8 cellular contexts compared by ENCODE assay signal in the genomic region with DNA sequence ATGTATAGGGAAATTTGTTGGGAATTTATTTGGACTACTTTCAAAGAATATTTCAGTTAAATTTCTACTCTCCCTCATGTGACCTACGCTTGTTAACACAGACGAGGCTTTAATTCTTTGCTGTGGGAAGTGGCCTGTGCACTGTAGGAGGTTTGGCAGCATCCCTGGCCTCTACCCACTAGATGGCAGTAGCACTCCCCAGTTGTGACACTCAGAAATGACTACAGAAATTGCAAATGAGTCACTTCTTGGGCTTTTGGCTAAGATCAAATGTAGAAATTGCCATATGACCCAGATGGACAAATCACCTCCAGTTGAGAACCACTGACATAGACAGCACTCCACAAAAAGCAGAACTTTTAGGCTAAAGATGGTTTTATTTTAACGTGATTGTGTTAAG. TPM values are rescaled to one million over a fixed set of nuclear protein-coding genes. Genes with fewer than 3 reads are reported as not detected.
A peak's percentile ranks its signal among the peaks of the same experiment; 100 is the strongest.
DNase-seq lines count a peak whose midpoint lies in the region; ATAC-seq, FAIRE-seq and TF ChIP-seq lines count a peak whose summit lies in the region.

No MANE protein-coding gene starts in this region.

- H2BK12ac ChIP-seq in H1 (ENCODE audit: low read depth, low read length) = no peak overlapping the region

- no peaks in the 10 kb centered on the region for H3K9me3 ChIP-seq in H1 (ENCODE audit: insufficient read depth in 2 of 2, low read depth in 1 of 2, low read length in 1 of 2)

- H3K4me1 Mint-ChIP-seq in activated CD8-positive, alpha-beta T cell treated with anti-CD3 and anti-CD28 coated beads, Interleukin-2, amount 10 ng/mL, durations not matched to agents 7 days and 5 days (ENCODE audit: low read depth) = no peaks in the 10 kb centered on the region
- H3K4me1 Mint-ChIP-seq in mesothelial cell of epicardium = no peaks in the 10 kb centered on the region
- H3K4me1 Mint-ChIP-seq in stimulated activated memory B cell treated with anti-CD40 and anti-IgM and Interleukin-4, amounts not matched to agents 10 μg/mL and 1 μg/mL and 100 μg/mL, for 72 hours = no peaks in the 10 kb centered on the region

- no peak overlapping the region for H3K18ac ChIP-seq in H1 (ENCODE audit: extremely low read depth, low read length)

- H2BK20ac ChIP-seq in H1 (ENCODE audit: low read length) = no peak overlapping the region

- H2AK5ac ChIP-seq in H1 (ENCODE audit: low read depth, low read length) = no peak overlapping the region

- DNase-seq in NCI-H748 (lab: John Stamatoyannopoulos, UW; ENCODE audit: unreplicated experiment) = peak; percentile 67
- DNase-seq in NCI-H748 treated with DMSO at 0.1 percent for 48 hours (lab: John Stamatoyannopoulos, UW) = no peak
- DNase-seq in NCI-H526 treated with DMSO at 0.1 percent for 48 hours (lab: John Stamatoyannopoulos, UW) = peak; percentile 13
- DNase-seq in activated CD8-positive, alpha-beta T cell treated with anti-CD3 and anti-CD28 coated beads, Interleukin-2, amount 10 ng/mL, durations not matched to agents 7 days and 5 days = peak; percentile 58
- peak in 1 of 2 experiments; percentile 53 for DNase-seq in H1 (ENCODE audit: low read depth in 1 of 2, low spot score in 2 of 2)
- DNase-seq in mesothelial cell of epicardium (ENCODE audit: low spot score in 2 of 2, unreplicated experiment in 2 of 2) = peak; percentile 28 to 71

- no peak overlapping the region for H3K4ac ChIP-seq in H1 (replicated peaks; ENCODE audit: insufficient read length, low read depth, low read length)

- TF ChIP-seq CTCF in H1 (IDR thresholded peaks at IDR 0.05; ENCODE audit: control extremely low read depth in 1 of 3, insufficient read depth in 1 of 3, low read depth in 1 of 3, low read length in 3 of 3) (peak; percentile 56 to 70 (median 57)), mesothelial cell of epicardium (IDR thresholded peaks at IDR 0.05; ENCODE audit: unreplicated experiment) (peak; percentile 58)

- no peak overlapping the region for H2BK120ac ChIP-seq in H1 (replicated peaks; ENCODE audit: low read depth, low read length)

- peak; percentile 99 for FAIRE-seq in H1 (lab: Jason Lieb, UNC)

- H3K27me3 ChIP-seq in H1 (replicated peaks in 1 of 4; ENCODE audit: control insufficient read depth in 3 of 4, extremely low read depth in 1 of 4, insufficient read depth in 3 of 4, low read length in 3 of 4) = no peaks in the 10 kb centered on the region

- H3K9me3 Mint-ChIP-seq in activated CD8-positive, alpha-beta T cell treated with anti-CD3 and anti-CD28 coated beads, Interleukin-2, amount 10 ng/mL, durations not matched to agents 7 days and 5 days (ENCODE audit: insufficient read depth) = no peaks in the 10 kb centered on the region
- H3K9me3 Mint-ChIP-seq in mesothelial cell of epicardium = no peaks in the 10 kb centered on the region
- no peaks in the 10 kb centered on the region for H3K9me3 Mint-ChIP-seq in stimulated activated memory B cell treated with anti-CD40 and anti-IgM and Interleukin-4, amounts not matched to agents 10 μg/mL and 1 μg/mL and 100 μg/mL, for 72 hours

- H3K79me2 ChIP-seq in H1 (ENCODE audit: control insufficient read depth in 1 of 2, insufficient read depth in 2 of 2, low read length in 2 of 2) = no peaks in the 10 kb centered on the region

- H3K14ac ChIP-seq in H1 (ENCODE audit: insufficient read length) = no peak overlapping the region

- no peak overlapping the region for H3K4me2 ChIP-seq in H1 (ENCODE audit: insufficient read depth in 1 of 2, low read depth in 2 of 2, low read length in 2 of 2)

- H4K5ac ChIP-seq in H1 (ENCODE audit: insufficient read length, low read depth, low read length) = no peak overlapping the region

- H3K27ac ChIP-seq in H1 (ENCODE audit: low read depth, low read length) = no peak overlapping the region

- no peak overlapping the region for H3K4me3 Mint-ChIP-seq in activated CD8-positive, alpha-beta T cell treated with anti-CD3 and anti-CD28 coated beads, Interleukin-2, amount 10 ng/mL, durations not matched to agents 7 days and 5 days
- H3K4me3 Mint-ChIP-seq in mesothelial cell of epicardium = no peak overlapping the region
- no peak overlapping the region for H3K4me3 Mint-ChIP-seq in stimulated activated memory B cell treated with anti-CD40 and anti-IgM and Interleukin-4, amounts not matched to agents 10 μg/mL and 1 μg/mL and 100 μg/mL, for 72 hours

- H3K9ac ChIP-seq in H1 (replicated peaks in 1 of 4; ENCODE audit: extremely low read depth in 1 of 4, low read depth in 3 of 4, low read length in 3 of 4) = no peak overlapping the region

- no peaks in the 10 kb centered on the region for H3K36me3 Mint-ChIP-seq in activated CD8-positive, alpha-beta T cell treated with anti-CD3 and anti-CD28 coated beads, Interleukin-2, amount 10 ng/mL, durations not matched to agents 7 days and 5 days (ENCODE audit: low read depth)
- H3K36me3 Mint-ChIP-seq in mesothelial cell of epicardium = no peaks in the 10 kb centered on the region
- H3K36me3 Mint-ChIP-seq in stimulated activated memory B cell treated with anti-CD40 and anti-IgM and Interleukin-4, amounts not matched to agents 10 μg/mL and 1 μg/mL and 100 μg/mL, for 72 hours = no peaks in the 10 kb centered on the region

- no peaks in the 10 kb centered on the region for H3K23me2 ChIP-seq in H1 (ENCODE audit: low read depth, low read length)

- 81% methylated on average over 3 of the region's 3 CpGs; no CpG with 5 or more reads in 1 of the 2 experiments for WGBS in H1 (ENCODE audit: extremely low coverage in 1 of 2, insufficient coverage in 1 of 2, insufficient read length in 1 of 2, insufficient replicate concordance in 2 of 2, low coverage in 1 of 2, low lambda C conversion rate in 2 of 2, missing lambda C conversion rate in 1 of 2), 2 experiments

- H2AFZ ChIP-seq in H1 (ENCODE audit: low read length) = no peak overlapping the region

- H4K20me1 ChIP-seq in H1 (replicated peaks in 1 of 2; ENCODE audit: control insufficient read depth in 1 of 2, insufficient read depth in 2 of 2, low read length in 2 of 2) = no peaks in the 10 kb centered on the region

- CTCF ChIA-PET in activated CD8-positive, alpha-beta T cell treated with anti-CD3 and anti-CD28 coated beads, Interleukin-2, amount 10 ng/mL, durations not matched to agents 7 days and 5 days (lab: Charles Lee) = interaction anchor here (0.8 kb wide), 1 partner anchor 10 kb away, joined by 3 read pairs; no protein-coding TSS in a partner anchor
- CTCF ChIA-PET in H1 (lab: Charles Lee; ENCODE audit: partially characterized antibody) = interaction anchor here (0.6 to 7.0 kb wide), 11 partner anchors 9 to 170 kb away, joined by 3 to 106 read pairs (median 3); a partner anchor contains a TSS

- H3K56ac ChIP-seq in H1 (replicated peaks; ENCODE audit: insufficient read length, low read depth, low read length) = no peak overlapping the region

- TF ChIP-seq RAD21 in H1 (IDR thresholded peaks at IDR 0.05 in 1 of 2, conservative IDR thresholded peaks at IDR 0.05 in 1 of 2; ENCODE audit: low read depth in 2 of 2, low read length in 2 of 2) = peak; percentile 70 to 78

- H3K23ac ChIP-seq in H1 (ENCODE audit: insufficient read length) = no peak overlapping the region

- no peaks in the 10 kb centered on the region for H3K36me3 ChIP-seq in H1 (ENCODE audit: control insufficient read depth in 2 of 4, insufficient read depth in 4 of 4, low read length in 3 of 4)

- peaks cover 5% of the 10 kb centered on the region for H3K27me3 Mint-ChIP-seq in activated CD8-positive, alpha-beta T cell treated with anti-CD3 and anti-CD28 coated beads, Interleukin-2, amount 10 ng/mL, durations not matched to agents 7 days and 5 days (ENCODE audit: low read depth)
- H3K27me3 Mint-ChIP-seq in mesothelial cell of epicardium (ENCODE audit: low read depth) = no peaks in the 10 kb centered on the region
- H3K27me3 Mint-ChIP-seq in stimulated activated memory B cell treated with anti-CD40 and anti-IgM and Interleukin-4, amounts not matched to agents 10 μg/mL and 1 μg/mL and 100 μg/mL, for 72 hours = no peaks in the 10 kb centered on the region

- no peak overlapping the region for H3K4me3 ChIP-seq in H1 (ENCODE audit: extremely low read depth in 1 of 4, insufficient read depth in 2 of 4, low read depth in 3 of 4, low read length in 4 of 4)

- TF ChIP-seq EP300 in H1 (IDR thresholded peaks at IDR 0.05; ENCODE audit: borderline replicate concordance in 1 of 2, low read depth in 2 of 2, low read length in 2 of 2) = no peak

- H3K4me1 ChIP-seq in H1 (replicated peaks in 1 of 4; ENCODE audit: control insufficient read depth in 3 of 4, insufficient read depth in 4 of 4, low read length in 3 of 4) = peaks cover 0 to 3% (median under 1%) of the 10 kb centered on the region in 4 experiments; a peak in 3 of 7 replicates

- no peak overlapping the region for H4K8ac ChIP-seq in H1 (ENCODE audit: extremely low read depth, insufficient read depth, low read length)

- H3K79me1 ChIP-seq in H1 (ENCODE audit: low read depth, low read length) = no peaks in the 10 kb centered on the region

- TF ChIP-seq POLR2A in H1 (IDR thresholded peaks at IDR 0.05; ENCODE audit: control extremely low read depth in 1 of 2, low read depth in 2 of 2, low read length in 2 of 2) = no peak

- ATAC-seq in HG02943 (IDR thresholded peaks at IDR 0.05; ENCODE audit: low read depth, unreplicated experiment) = peak; percentile 75
- peak; percentile 79 for ATAC-seq in activated CD8-positive, alpha-beta T cell treated with anti-CD3 and anti-CD28 coated beads, Interleukin-2, amount 10 ng/mL, durations not matched to agents 7 days and 5 days
- ATAC-seq in stimulated activated memory B cell treated with anti-CD40 and anti-IgM and Interleukin-4, amounts not matched to agents 10 μg/mL and 1 μg/mL and 100 μg/mL, for 72 hours = peak; percentile 67

- H4K91ac ChIP-seq in H1 (replicated peaks; ENCODE audit: insufficient read length, low read length) = no peak overlapping the region

- H2BK5ac ChIP-seq in H1 (ENCODE audit: low read depth, low read length) = no peak overlapping the region

- no peak overlapping the region for H3K27ac Mint-ChIP-seq in activated CD8-positive, alpha-beta T cell treated with anti-CD3 and anti-CD28 coated beads, Interleukin-2, amount 10 ng/mL, durations not matched to agents 7 days and 5 days
- no peak overlapping the region for H3K27ac Mint-ChIP-seq in mesothelial cell of epicardium
- H3K27ac Mint-ChIP-seq in stimulated activated memory B cell treated with anti-CD40 and anti-IgM and Interleukin-4, amounts not matched to agents 10 μg/mL and 1 μg/mL and 100 μg/mL, for 72 hours = no peak overlapping the region

- POLR2A ChIA-PET in activated CD8-positive, alpha-beta T cell treated with anti-CD3 and anti-CD28 coated beads, Interleukin-2, amount 10 ng/mL, durations not matched to agents 7 days and 5 days (lab: Charles Lee) = no interaction called here
- POLR2A ChIA-PET in H1 (lab: Charles Lee; ENCODE audit: partially characterized antibody) = no interaction called here

- H2BK15ac ChIP-seq in H1 (ENCODE audit: low read length) = no peak overlapping the region

RNA-seq across cellular contexts. Expression of a gene that starts 22.1 kb away (rescaled TPM):
- total RNA-seq in activated CD8-positive, alpha-beta T cell treated with anti-CD3 and anti-CD28 coated beads, Interleukin-2, amount 10 ng/mL, durations not matched to agents 7 days and 5 days = under 1 TPM; 0.90 to 0.91 TPM
- total RNA-seq in H1 (2021; fragmentation: NEBNext Ultra II Directional; extraction: Animal tissue kit (Norgen Biotek cat#: 25700)) = 9.4 and 10.3 TPM in 2 replicates
- 5.1 and 6.4 TPM in 2 replicates for polyA plus RNA-seq in H1 (2011; rRNA removed)
- polyA plus RNA-seq in H1 (2011; cell fraction: cytosol; rRNA removed) = 10.5 TPM
- 5.8 TPM for polyA plus RNA-seq in H1 (2011; cell fraction: nucleus; rRNA removed)
- 8.8 to 14.2 TPM (median 10.3 TPM) in 4 replicates for polyA plus RNA-seq in H1 (2012, experiment 1 of 2)
- polyA plus RNA-seq in H1 (2012, experiment 2 of 2) = 7.2 TPM
- 26.0 TPM for polyA plus RNA-seq in H1 (2013, experiment 1 of 2)
- 28.3 TPM for polyA plus RNA-seq in H1 (2013, experiment 2 of 2)
- polyA minus RNA-seq in H1 (2011; rRNA and poly(A)+ RNA removed) = 2.7 and 5.3 TPM in 2 replicates
- 4.6 TPM for polyA minus RNA-seq in H1 (2011; cell fraction: cytosol; rRNA and poly(A)+ RNA removed)
- polyA minus RNA-seq in H1 (2011; cell fraction: nucleus; rRNA and poly(A)+ RNA removed) = 6.3 TPM
- total RNA-seq in mesothelial cell of epicardium = 27.6 to 28.8 TPM (median 28.7 TPM) in 3 replicates

RNA-seq across cellular contexts. Expression of a gene that starts 29.6 kb away (rescaled TPM):
- not detected for total RNA-seq in activated CD8-positive, alpha-beta T cell treated with anti-CD3 and anti-CD28 coated beads, Interleukin-2, amount 10 ng/mL, durations not matched to agents 7 days and 5 days
- total RNA-seq in H1 (2021; fragmentation: NEBNext Ultra II Directional; extraction: Animal tissue kit (Norgen Biotek cat#: 25700)) = not detected in 2 replicates
- polyA plus RNA-seq in H1 (2011; rRNA removed) = not detected in 2 replicates
- polyA plus RNA-seq in H1 (2011; cell fraction: cytosol; rRNA removed) = not detected
- polyA plus RNA-seq in H1 (2011; cell fraction: nucleus; rRNA removed) = not detected
- polyA plus RNA-seq in H1 (2012, experiment 1 of 2) = not detected in 4 replicates
- polyA plus RNA-seq in H1 (2012, experiment 2 of 2) = not detected
- 0.02 TPM for polyA plus RNA-seq in H1 (2013, experiment 1 of 2)
- polyA plus RNA-seq in H1 (2013, experiment 2 of 2) = not detected
- polyA minus RNA-seq in H1 (2011; rRNA and poly(A)+ RNA removed) = not detected in 2 replicates
- not detected for polyA minus RNA-seq in H1 (2011; cell fraction: cytosol; rRNA and poly(A)+ RNA removed)
- polyA minus RNA-seq in H1 (2011; cell fraction: nucleus; rRNA and poly(A)+ RNA removed) = not detected
- total RNA-seq in mesothelial cell of epicardium = not detected in 3 replicates
